In the genomic region with DNA sequence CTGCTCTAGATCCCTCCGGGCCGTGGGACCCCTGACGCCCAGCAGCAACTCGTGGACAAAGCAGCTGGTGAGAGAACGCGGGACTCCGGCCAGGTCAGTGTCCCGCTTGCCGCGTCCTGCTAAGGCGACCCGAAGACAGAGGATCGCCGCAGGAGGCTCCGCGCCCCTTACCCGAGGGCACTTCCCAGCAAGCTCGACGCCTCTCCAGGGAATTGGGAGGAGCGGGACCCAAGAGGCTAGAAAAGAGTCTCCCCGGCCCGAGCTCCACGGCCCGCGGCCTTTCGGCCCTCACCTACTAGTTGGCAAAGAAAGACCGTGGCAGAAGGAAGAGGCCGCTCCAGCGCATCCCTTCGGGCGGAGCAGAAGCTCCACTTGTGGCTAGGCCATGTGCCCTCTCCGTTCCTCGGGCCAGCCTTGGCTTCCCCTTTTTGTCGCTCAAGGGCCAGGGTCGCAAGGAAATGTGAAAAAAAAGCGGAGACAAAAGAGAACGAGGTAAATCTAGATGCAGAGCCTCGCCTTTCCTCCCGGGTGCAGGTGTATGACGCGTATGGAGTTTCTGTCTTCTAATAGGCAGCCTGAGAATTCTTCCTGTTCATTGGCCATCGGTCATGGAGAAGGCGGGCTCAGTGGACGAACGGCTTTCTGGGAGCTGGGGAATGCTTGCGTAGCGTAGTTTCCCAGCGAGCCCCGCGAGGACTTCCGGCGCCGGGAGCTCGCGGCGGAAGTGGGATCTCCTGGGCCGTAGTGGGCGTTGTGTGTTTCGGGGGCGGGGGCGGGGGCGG, we compare ENCODE assay signal across 8 cellular contexts. TPM values are rescaled to one million over a fixed set of nuclear protein-coding genes. Genes with fewer than 3 reads are reported as not detected.
DNase-seq lines count a peak whose midpoint lies in the region; ATAC-seq lines count a peak whose summit lies in the region.

A gene with protein sequence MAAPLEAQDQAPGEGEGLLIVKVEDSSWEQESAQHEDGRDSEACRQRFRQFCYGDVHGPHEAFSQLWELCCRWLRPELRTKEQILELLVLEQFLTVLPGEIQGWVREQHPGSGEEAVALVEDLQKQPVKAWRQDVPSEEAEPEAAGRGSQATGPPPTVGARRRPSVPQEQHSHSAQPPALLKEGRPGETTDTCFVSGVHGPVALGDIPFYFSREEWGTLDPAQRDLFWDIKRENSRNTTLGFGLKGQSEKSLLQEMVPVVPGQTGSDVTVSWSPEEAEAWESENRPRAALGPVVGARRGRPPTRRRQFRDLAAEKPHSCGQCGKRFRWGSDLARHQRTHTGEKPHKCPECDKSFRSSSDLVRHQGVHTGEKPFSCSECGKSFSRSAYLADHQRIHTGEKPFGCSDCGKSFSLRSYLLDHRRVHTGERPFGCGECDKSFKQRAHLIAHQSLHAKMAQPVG (plus strand): TSS at position 692 of the 782 bp plus-strand sequence. CDS start 2,252 bp downstream, outside the sequence.

- H3K4me2 ChIP-seq in mesendoderm (ENCODE audit: low read length) = peak within 1 kb of the TSS; percentile 95

- no CpG with 5 or more reads among the region's 62 CpGs for WGBS in mesendoderm (ENCODE audit: extremely low coverage, insufficient coverage, low lambda C conversion rate)

- peak within 1 kb of the TSS; percentile 96 for H3K4me3 ChIP-seq in endocrine pancreas (ENCODE audit: control insufficient read depth, insufficient read depth, low read length)
- peak within 1 kb of the TSS; percentile 98 for H3K4me3 ChIP-seq in mesendoderm (ENCODE audit: low read length)

- H2BK15ac ChIP-seq in mesendoderm (replicated peaks; ENCODE audit: low read depth) = no peak within 1 kb of the TSS

- ATAC-seq in GM21381 (IDR thresholded peaks at IDR 0.05; ENCODE audit: unreplicated experiment) = peak; percentile 90

- H2AK5ac ChIP-seq in mesendoderm (ENCODE audit: low read length) = peak within 1 kb of the TSS; percentile 78

- H3K4ac ChIP-seq in mesendoderm (ENCODE audit: low read depth, low read length) = peak within 1 kb of the TSS; percentile 96

- H4K8ac ChIP-seq in mesendoderm (ENCODE audit: low read depth, low read length) = no peak within 1 kb of the TSS

- H3K18ac ChIP-seq in mesendoderm (ENCODE audit: low read length) = peak within 1 kb of the TSS; percentile 91

- H3K9ac ChIP-seq in endocrine pancreas (ENCODE audit: control insufficient read depth, insufficient read depth, low read length) = peak within 1 kb of the TSS; percentile 97
- H3K9ac ChIP-seq in mesendoderm (ENCODE audit: low read length) = peak within 1 kb of the TSS; percentile 99

- no peak within 1 kb of the TSS for H2BK120ac ChIP-seq in mesendoderm (ENCODE audit: low read depth, low read length)

- H3K9me3 ChIP-seq in endocrine pancreas (ENCODE audit: control insufficient read depth, low read length) = no peaks in the 10 kb centered on the region

- no peak within 1 kb of the TSS for H3K23ac ChIP-seq in mesendoderm (ENCODE audit: low read length)

- no peak within 1 kb of the TSS for H4K5ac ChIP-seq in mesendoderm (ENCODE audit: low read length)

- peak within 1 kb of the TSS; percentile 99 for H3K56ac ChIP-seq in mesendoderm (ENCODE audit: low read length)

- H3K79me2 ChIP-seq in mesendoderm (ENCODE audit: control insufficient read depth, insufficient read depth, low read length) = peaks cover 13% of the 10 kb centered on the region

- no peaks in the 10 kb centered on the region for H3K36me3 ChIP-seq in endocrine pancreas (ENCODE audit: control insufficient read depth, insufficient read depth, low read length)
- H3K36me3 ChIP-seq in mesendoderm (ENCODE audit: control insufficient read depth, insufficient read depth, low read length) = no peaks in the 10 kb centered on the region

- peak; percentile 89 for DNase-seq in COLO829 (ENCODE audit: low spot score)
- DNase-seq in HUDEP-2 (lab: John Stamatoyannopoulos, UW; ENCODE audit: unreplicated experiment in 76 of 76) = peak in 75 of 76 experiments; percentile 30 to 97 (median 91)
- DNase-seq in NOMO-1 treated with dmso at 0.1 percent for 144 hours (lab: John Stamatoyannopoulos, UW; ENCODE audit: unreplicated experiment) = peak; percentile 97
- DNase-seq in activated CD8-positive, alpha-beta memory T cell treated with anti-CD3 and anti-CD28 coated beads for 48 hours (ENCODE audit: low read depth in 2 of 3, low spot score in 2 of 3) = peak; percentile 53 to 80 (median 68)
- peak; percentile 100 for DNase-seq in mesendoderm
- DNase-seq in stimulated activated CD8-positive, alpha-beta memory T cell treated with anti-CD3 and anti-CD28 coated beads, Interleukin-12 subunit alpha, Interleukin-12 subunit beta, amount 100 ng/mL, for 4 hours (ENCODE audit: low read depth) = peak; percentile 85

- H3K4me1 ChIP-seq in endocrine pancreas (ENCODE audit: control insufficient read depth, insufficient read depth, low read length) = peaks cover 3% of the 10 kb centered on the region
- peaks cover 2% of the 10 kb centered on the region for H3K4me1 ChIP-seq in mesendoderm (ENCODE audit: control insufficient read depth, low read depth, low read length)

- peaks cover 4% of the 10 kb centered on the region for H3K79me1 ChIP-seq in mesendoderm (ENCODE audit: low read length)

- H3K27ac ChIP-seq in mesendoderm (ENCODE audit: low read depth, low read length) = peak within 1 kb of the TSS; percentile 79

- no peak within 1 kb of the TSS for H2BK5ac ChIP-seq in mesendoderm (ENCODE audit: low read length)

- H3K27me3 ChIP-seq in endocrine pancreas (ENCODE audit: control insufficient read depth, insufficient read depth, low read length) (no peaks in the 10 kb centered on the region), mesendoderm (ENCODE audit: insufficient read depth, low read length, poor library complexity) (no peaks in the 10 kb centered on the region)

RNA-seq across cellular contexts. Expression of the gene that starts here (rescaled TPM):
- 4.3 TPM for polyA plus RNA-seq in mesendoderm (2013, experiment 1 of 2)
- 4.6 TPM for polyA plus RNA-seq in mesendoderm (2013, experiment 2 of 2)

Comparison
In these comparisons a context has a peak if more than half of its experiments do, and no peak if none do; other contexts are left out.
1. Peak in every context shown above with its lines: DNase-seq, ATAC-seq, H3K4me3 ChIP-seq and H3K27ac ChIP-seq.